Comparison of ENCODE assay signal across 1 cellular context in genomic region chr20:1112908-1113307, GRCh38.
TF ChIP-seq lines count a peak whose summit lies in the region.

No MANE protein-coding gene starts in this region.

TF ChIP-seq in HepG2, 621 proteins besides CTCF, POLR2A, EP300 and RAD21:
- TF ChIP-seq ZNF674 (CRISPR knock-in tag; IDR thresholded peaks at IDR 0.05; ENCODE audit: low read depth) = no peak
- no peak for TF ChIP-seq ZNF605 (CRISPR knock-in tag; IDR thresholded peaks at IDR 0.05)
- peak; percentile 33 for TF ChIP-seq ZFP36 (IDR thresholded peaks at IDR 0.05; ENCODE audit: borderline replicate concordance, low read depth, low read length, partially characterized antibody)
- 0 out of 2 replicates have a peak, but pooled peaks have one; percentile 19 for TF ChIP-seq ZMYM3 (CRISPR knock-in tag; IDR thresholded peaks at IDR 0.05)
TF ChIP-seq in HepG2: peak in this region for 2.
